8 cellular contexts compared by ENCODE assay signal in genomic region chr1:10430216-10431064, GRCh38. TPM values are rescaled to one million over a fixed set of nuclear protein-coding genes. Genes with fewer than 3 reads are reported as not detected.
DNase-seq lines count a peak whose midpoint lies in the region; ATAC-seq, FAIRE-seq and TF ChIP-seq lines count a peak whose summit lies in the region.

Gene CENPS (plus strand): TSS chr1:10430433. CDS start chr1:10430518, 85 bp downstream.

- DNase-seq in D721Med (ENCODE audit: insufficient read length, low spot score) = peak; percentile 90
- peak in 73 of 76 experiments; percentile 2 to 93 (median 74) for DNase-seq in HUDEP-2 (lab: John Stamatoyannopoulos, UW; ENCODE audit: unreplicated experiment in 76 of 76)
- peak; percentile 98 for DNase-seq in activated CD8-positive, alpha-beta memory T cell treated with anti-CD3 and anti-CD28 coated beads, Interleukin-2, amount 50 U/mL, for 48 hours
- peak; percentile 99 for DNase-seq in epidermal melanocyte (ENCODE audit: insufficient read length, low spot score)
- DNase-seq in stimulated activated CD8-positive, alpha-beta memory T cell treated with anti-CD3 and anti-CD28 coated beads, Interleukin-2, amount 100 ng/mL, for 48 hours (ENCODE audit: low read depth in 2 of 2) = peak; percentile 90 to 98

- peak within 1 kb of the TSS; percentile 100 for H3K4me2 ChIP-seq in OCI-LY1 (ENCODE audit: low read length)

- peak; percentile 80 for ATAC-seq in GM21381 (IDR thresholded peaks at IDR 0.05; ENCODE audit: unreplicated experiment)

- H2AFZ ChIP-seq in OCI-LY1 (ENCODE audit: low read length) = peak within 1 kb of the TSS; percentile 96

- 0 out of 2 replicates have a peak, but pooled peaks cover 4% of the 10 kb centered on the region for H3K36me3 ChIP-seq in OCI-LY1 (ENCODE audit: insufficient read depth, low read length)

- H3K4me1 ChIP-seq in OCI-LY1 (ENCODE audit: insufficient read depth, low read length, severe bottlenecking) (peaks cover 22% of the 10 kb centered on the region), mononuclear cell (ENCODE audit: insufficient read depth, low read length) (peaks cover 29% of the 10 kb centered on the region)

- no peak for FAIRE-seq in D721Med (lab: Jason Lieb, UNC)

- peak within 1 kb of the TSS; percentile 35 for H3K27ac ChIP-seq in OCI-LY1 (ENCODE audit: low read depth, low read length, poor library complexity, severe bottlenecking)

- H3K4me3 ChIP-seq in OCI-LY1 (ENCODE audit: low read depth, low read length, poor library complexity, severe bottlenecking) = peak within 1 kb of the TSS; percentile 97
- peak within 1 kb of the TSS; percentile 60 for H3K4me3 ChIP-seq in mononuclear cell (ENCODE audit: low read length)

- no peaks in the 10 kb centered on the region for H3K9me3 ChIP-seq in OCI-LY1 (ENCODE audit: low read length)
- H3K9me3 ChIP-seq in mononuclear cell (ENCODE audit: low read depth, low read length) = no peaks in the 10 kb centered on the region

- no peaks in the 10 kb centered on the region for H3F3A ChIP-seq in OCI-LY1 (ENCODE audit: insufficient read depth, low read length)

- peak within 1 kb of the TSS; percentile 96 for H3K9ac ChIP-seq in OCI-LY1 (ENCODE audit: low read length)

- H3K9me2 ChIP-seq in OCI-LY1 (ENCODE audit: low read depth, low read length) = no peaks in the 10 kb centered on the region

- H3K27me3 ChIP-seq in OCI-LY1 (ENCODE audit: insufficient read depth, low read length) (no peaks in the 10 kb centered on the region), mononuclear cell (ENCODE audit: insufficient read depth, low read length) (no peaks in the 10 kb centered on the region)

- no peaks in the 10 kb centered on the region for H4K20me1 ChIP-seq in OCI-LY1 (ENCODE audit: insufficient read depth, low read length)

- no peaks in the 10 kb centered on the region for H3K79me2 ChIP-seq in OCI-LY1 (ENCODE audit: insufficient read depth, low read length)

- TF ChIP-seq CTCF in D721Med (IDR thresholded peaks at IDR 0.05; ENCODE audit: insufficient read depth, missing control alignments) (peak; percentile 77), OCI-LY1 (IDR thresholded peaks at IDR 0.05; ENCODE audit: low read length) (peak; percentile 91)

RNA-seq across cellular contexts. Expression of gene CENPS, which starts in this region (rescaled TPM):
- 1.8 TPM for total RNA-seq in mononuclear cell

Comparison
In these comparisons a context has a peak if more than half of its experiments do, and no peak if none do; other contexts are left out.
1. Peak in every context shown above with its lines: DNase-seq, ATAC-seq, H3K4me3 ChIP-seq and H3K27ac ChIP-seq.